In the genomic region with DNA sequence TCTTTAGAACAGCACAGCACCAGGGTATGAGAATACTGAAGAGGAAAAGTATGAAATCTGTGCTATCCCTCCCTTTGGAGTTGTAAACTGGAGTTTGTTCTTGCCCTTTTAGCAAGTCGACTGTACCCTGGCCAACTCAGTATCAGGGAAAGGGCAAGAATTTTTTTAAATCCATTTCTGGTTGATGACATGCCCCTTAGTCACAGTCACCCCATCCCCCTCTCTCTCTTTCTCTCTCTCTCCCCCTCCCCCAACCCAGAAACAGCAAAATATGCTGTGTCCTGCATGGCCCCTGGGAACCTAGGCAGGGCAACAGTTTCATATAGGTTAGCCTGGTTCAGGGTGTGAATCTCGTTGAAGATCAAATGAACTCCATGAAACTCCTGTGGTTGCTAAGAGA, we compare ENCODE assay signal across 15 cellular contexts.
DNase-seq lines count a peak whose midpoint lies in the region; ATAC-seq and TF ChIP-seq lines count a peak whose summit lies in the region.
"Had no signal": no experiment of that assay in that cellular context is flagged by ENCODE, and none has a peak within 500 bp of the region (broad histone marks: within the 10 kb centered on the region; RNA-seq: fewer than 3 reads in every experiment).

No MANE protein-coding gene starts in this region.

- POLR2A ChIA-PET in RWPE1 (lab: Yijun Ruan, JAX; ENCODE audit: low non-redundant PET): no interaction called here

- peaks cover 1% of the 10 kb centered on the region for H3K36me3 Mint-ChIP-seq in activated naive CD8-positive, alpha-beta T cell treated with anti-CD3 and anti-CD28 coated beads, Interleukin-2, amount 50 U/mL, for 24 hours (ENCODE audit: low read depth)
- no peaks in the 10 kb centered on the region for H3K36me3 Mint-ChIP-seq in activated naive CD8-positive, alpha-beta T cell treated with anti-CD3 and anti-CD28 coated beads for 36 hours
- H3K36me3 Mint-ChIP-seq in T-helper 17 cell (ENCODE audit: low read depth): no peaks in the 10 kb centered on the region

- DNase-seq in activated naive CD8-positive, alpha-beta T cell treated with anti-CD3 and anti-CD28 coated beads, Interleukin-2, amount 50 U/mL, for 24 hours: peak; percentile 44
- no peak for DNase-seq in activated naive CD8-positive, alpha-beta T cell treated with anti-CD3 and anti-CD28 coated beads for 36 hours
- DNase-seq in RWPE1 (ENCODE audit: low spot score) (peak; percentile 20), fibroblast of lung (ENCODE audit: low read depth in 2 of 2) (peak; percentile 65 to 66), erythroblast (lab: John Stamatoyannopoulos, UW) (no peak), T-helper 17 cell (no peak), ureter (ENCODE audit: low spot score) (no peak)
- DNase-seq in stimulated activated naive CD8-positive, alpha-beta T cell treated with anti-CD3 and anti-CD28 coated beads, Interleukin-15, Interleukin-2, amounts not matched to agents 100 U/mL and 50 U/mL, for 24 hours: peak; percentile 48
- DNase-seq: activated T-cell treated with anti-CD3 and anti-CD28 coated beads, Interleukin-2, amount 50 U/mL, for 24 hours; caudate nucleus; NCI-H226; PC-9; psoas muscle had no signal

- peaks cover 15% of the 10 kb centered on the region for H3K4me1 ChIP-seq in fibroblast of lung (ENCODE audit: control insufficient read depth, extremely low read depth, insufficient read depth, low read length)
- H3K4me1 ChIP-seq: psoas muscle had no signal

- H3K9me3 ChIP-seq in fibroblast of lung (ENCODE audit: control insufficient read depth, insufficient read depth, low read depth, low read length) (no peaks in the 10 kb centered on the region), T-helper 17 cell (ENCODE audit: control insufficient read depth, low read length, poor library complexity, severe bottlenecking) (no peaks in the 10 kb centered on the region)
- H3K9me3 ChIP-seq: psoas muscle had no signal

- CTCF ChIA-PET in RWPE1 (lab: Yijun Ruan, JAX): no interaction called here

- peak overlapping the region; percentile 3 for H3K4me2 ChIP-seq in fibroblast of lung (ENCODE audit: extremely low read depth, insufficient read depth, low read length)
- H3K4me2 ChIP-seq: PC-9 had no signal

- H3K4me3 ChIP-seq in fibroblast of lung (replicated peaks in 1 of 4; ENCODE audit: control extremely low read depth in 1 of 4, insufficient read depth in 1 of 4, low read depth in 3 of 4, low read length in 4 of 4): no peak overlapping the region
- H3K4me3 ChIP-seq: PC-9, psoas muscle had no signal

- no peaks in the 10 kb centered on the region for H3K36me3 ChIP-seq in fibroblast of lung (ENCODE audit: control insufficient read depth, insufficient read depth, low read length)

- no peaks in the 10 kb centered on the region for H3K27me3 ChIP-seq in fibroblast of lung (ENCODE audit: control insufficient read depth, insufficient read depth, low read length)

- no peaks in the 10 kb centered on the region for H3K79me2 ChIP-seq in fibroblast of lung (ENCODE audit: control insufficient read depth, insufficient read depth, low read length)

- H3K27ac Mint-ChIP-seq in activated naive CD8-positive, alpha-beta T cell treated with anti-CD3 and anti-CD28 coated beads, Interleukin-2, amount 50 U/mL, for 24 hours: peak overlapping the region; percentile 65
- H3K27ac Mint-ChIP-seq in activated naive CD8-positive, alpha-beta T cell treated with anti-CD3 and anti-CD28 coated beads for 36 hours: no peak overlapping the region
- no peak overlapping the region for H3K27ac Mint-ChIP-seq in T-helper 17 cell
- H3K27ac Mint-ChIP-seq: activated T-cell treated with anti-CD3 and anti-CD28 coated beads, Interleukin-2, amount 50 U/mL, for 24 hours had no signal

- H3K27ac ChIP-seq in RWPE1 (no peak overlapping the region), fibroblast of lung (ENCODE audit: insufficient read depth, low read length) (no peak overlapping the region)
- H3K27ac ChIP-seq: epithelial cell of prostate, HL-60, PC-9, psoas muscle had no signal

- H3K9ac ChIP-seq in fibroblast of lung (ENCODE audit: insufficient read depth, low read length): no peak overlapping the region

- no peak for TF ChIP-seq CTCF in RWPE1 (conservative IDR thresholded peaks at IDR 0.05; ENCODE audit: low read depth)
- TF ChIP-seq CTCF in fibroblast of lung (conservative IDR thresholded peaks at IDR 0.05 in 1 of 2, IDR thresholded peaks at IDR 0.05 in 1 of 2; ENCODE audit: low read depth in 1 of 2, low read length in 2 of 2): no peak

- no peaks in the 10 kb centered on the region for H4K20me1 ChIP-seq in fibroblast of lung (ENCODE audit: control insufficient read depth, extremely low read depth, insufficient read depth, low read length)

- ATAC-seq in activated naive CD8-positive, alpha-beta T cell treated with anti-CD3 and anti-CD28 coated beads, Interleukin-2, amount 50 U/mL, for 24 hours: peak; percentile 91
- ATAC-seq in stimulated activated naive CD8-positive, alpha-beta T cell treated with anti-CD3 and anti-CD28 coated beads, Interleukin-15, Interleukin-2, amounts not matched to agents 100 U/mL and 50 U/mL, for 24 hours: peak; percentile 90
- ATAC-seq in T-helper 17 cell: no peak
- ATAC-seq: psoas muscle had no signal

- no peaks in the 10 kb centered on the region for H3K9me3 Mint-ChIP-seq in activated naive CD8-positive, alpha-beta T cell treated with anti-CD3 and anti-CD28 coated beads, Interleukin-2, amount 50 U/mL, for 24 hours
- no peaks in the 10 kb centered on the region for H3K9me3 Mint-ChIP-seq in activated naive CD8-positive, alpha-beta T cell treated with anti-CD3 and anti-CD28 coated beads for 36 hours

- TF ChIP-seq POLR2A in erythroblast (IDR thresholded peaks at IDR 0.05; ENCODE audit: low read length): no peak

- no peak overlapping the region for H2AFZ ChIP-seq in fibroblast of lung (ENCODE audit: low read length)
- H2AFZ ChIP-seq: PC-9 had no signal

- peaks cover 29% of the 10 kb centered on the region for H3K4me1 Mint-ChIP-seq in activated naive CD8-positive, alpha-beta T cell treated with anti-CD3 and anti-CD28 coated beads, Interleukin-2, amount 50 U/mL, for 24 hours
- peaks cover 13% of the 10 kb centered on the region for H3K4me1 Mint-ChIP-seq in activated naive CD8-positive, alpha-beta T cell treated with anti-CD3 and anti-CD28 coated beads for 36 hours
- H3K4me1 Mint-ChIP-seq in T-helper 17 cell: no peaks in the 10 kb centered on the region

- no peak overlapping the region for H3K4me3 Mint-ChIP-seq in activated naive CD8-positive, alpha-beta T cell treated with anti-CD3 and anti-CD28 coated beads, Interleukin-2, amount 50 U/mL, for 24 hours
- no peak overlapping the region for H3K4me3 Mint-ChIP-seq in activated naive CD8-positive, alpha-beta T cell treated with anti-CD3 and anti-CD28 coated beads for 36 hours
- no peak overlapping the region for H3K4me3 Mint-ChIP-seq in T-helper 17 cell
- H3K4me3 Mint-ChIP-seq: activated T-cell treated with anti-CD3 and anti-CD28 coated beads, Interleukin-2, amount 50 U/mL, for 24 hours had no signal

- no peaks in the 10 kb centered on the region for H3K27me3 Mint-ChIP-seq in activated naive CD8-positive, alpha-beta T cell treated with anti-CD3 and anti-CD28 coated beads, Interleukin-2, amount 50 U/mL, for 24 hours
- H3K27me3 Mint-ChIP-seq in activated naive CD8-positive, alpha-beta T cell treated with anti-CD3 and anti-CD28 coated beads for 36 hours: no peaks in the 10 kb centered on the region
- peaks cover 5% of the 10 kb centered on the region for H3K27me3 Mint-ChIP-seq in T-helper 17 cell
- H3K27me3 Mint-ChIP-seq: activated T-cell treated with anti-CD3 and anti-CD28 coated beads, Interleukin-2, amount 50 U/mL, for 24 hours had no signal

Comparison
In these comparisons a context has a peak if more than half of its experiments do, and no peak if none do; other contexts are left out.
1. DNase-seq: peak in activated naive CD8-positive, alpha-beta T cell treated with anti-CD3 and anti-CD28 coated beads, Interleukin-2, amount 50 U/mL, for 24 hours (single experiment), RWPE1 (single experiment), fibroblast of lung (2 of 2) and stimulated activated naive CD8-positive, alpha-beta T cell treated with anti-CD3 and anti-CD28 coated beads, Interleukin-15, Interleukin-2, amounts not matched to agents 100 U/mL and 50 U/mL, for 24 hours (single experiment); none in activated naive CD8-positive, alpha-beta T cell treated with anti-CD3 and anti-CD28 coated beads for 36 hours (single experiment), erythroblast (0 of 2), T-helper 17 cell (0 of 3) and ureter (single experiment).